9 cellular contexts compared by ENCODE assay signal in the genomic region with DNA sequence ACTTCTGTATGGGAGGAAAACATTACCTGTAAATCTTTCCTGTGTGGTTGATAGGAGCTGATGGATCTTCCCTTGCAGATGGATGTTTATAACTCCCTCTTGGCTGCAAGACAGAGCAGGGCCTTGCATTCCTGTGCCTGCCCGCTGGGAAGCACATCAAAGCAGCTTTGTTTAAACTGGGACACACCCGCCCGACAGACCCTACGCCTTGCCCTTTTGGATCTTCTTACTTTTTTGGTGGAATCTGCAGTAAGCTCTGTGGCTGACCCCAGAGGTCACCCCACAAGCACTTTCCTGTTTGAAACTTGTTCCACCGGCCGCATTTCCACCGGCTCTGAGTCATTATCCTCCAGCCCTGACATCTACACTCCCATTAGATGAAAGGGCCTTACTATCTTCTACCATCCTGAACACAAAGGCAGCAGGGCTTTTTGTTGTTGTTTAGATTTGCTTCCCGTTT.
DNase-seq lines count a peak whose midpoint lies in the region; ATAC-seq, FAIRE-seq and TF ChIP-seq lines count a peak whose summit lies in the region.
"Had no signal": no experiment of that assay in that cellular context is flagged by ENCODE, and none has a peak within 500 bp of the region (broad histone marks: within the 10 kb centered on the region; RNA-seq: fewer than 3 reads in every experiment).

No MANE protein-coding gene starts in this region.

- H3K79me2 ChIP-seq in astrocyte (ENCODE audit: insufficient read depth, low read length): no peaks in the 10 kb centered on the region

- peak; percentile 29 for FAIRE-seq in astrocyte (lab: Jason Lieb, UNC)

- H3K4me2 ChIP-seq in astrocyte (ENCODE audit: low read length): peak overlapping the region; percentile 46

- intact Hi-C loops in left lung (cut with DNase I): no loop called here
- intact Hi-C loops in transverse colon (cut with DNase I; ENCODE audit: low total_unique reads): no loop called here

- H3K9me3 ChIP-seq in astrocyte (ENCODE audit: insufficient read depth, low read depth, low read length): no peaks in the 10 kb centered on the region
- H3K9me3 ChIP-seq in left lung: no peaks in the 10 kb centered on the region
- H3K9me3 ChIP-seq in transverse colon: no peaks in the 10 kb centered on the region

- H3K27me3 ChIP-seq in astrocyte (ENCODE audit: insufficient read depth, low read length): no peaks in the 10 kb centered on the region
- H3K27me3 ChIP-seq in left lung: no peaks in the 10 kb centered on the region
- no peaks in the 10 kb centered on the region for H3K27me3 ChIP-seq in transverse colon

- ATAC-seq in left lung: peak; percentile 79
- no peak for ATAC-seq in HG03135 (IDR thresholded peaks at IDR 0.05; ENCODE audit: unreplicated experiment)
- ATAC-seq in GM18519 (IDR thresholded peaks at IDR 0.05; ENCODE audit: low FRiP score, unreplicated experiment): no peak

- no peaks in the 10 kb centered on the region for H3K36me3 Mint-ChIP-seq in astrocyte (ENCODE audit: low read depth, unreplicated experiment)

- H3K36me3 ChIP-seq in astrocyte (ENCODE audit: insufficient read depth, low read length) (no peaks in the 10 kb centered on the region), left lung (no peaks in the 10 kb centered on the region), transverse colon (no peaks in the 10 kb centered on the region)

- no peak overlapping the region for H3K9ac ChIP-seq in astrocyte (ENCODE audit: low read length)

- no peaks in the 10 kb centered on the region for H3K9me3 Mint-ChIP-seq in astrocyte (ENCODE audit: unreplicated experiment)

- H4K20me1 ChIP-seq in astrocyte (ENCODE audit: insufficient read depth, low read length): no peaks in the 10 kb centered on the region

- H2AFZ ChIP-seq in astrocyte (ENCODE audit: low read depth, low read length): peak overlapping the region; percentile 38

- WGBS in transverse colon (ENCODE audit: low coverage in 1 of 2), 2 donors: 30 to 37% methylated on average over 5 to 8 of the region's 8 CpGs

- H3K27ac ChIP-seq in astrocyte (ENCODE audit: low read depth, low read length): no peak overlapping the region
- H3K27ac ChIP-seq in left lung: no peak overlapping the region
- H3K27ac ChIP-seq in transverse colon: no peak overlapping the region
- H3K27ac ChIP-seq: SK-N-MC had no signal

- no peaks in the 10 kb centered on the region for H3K27me3 Mint-ChIP-seq in astrocyte (ENCODE audit: low read depth, unreplicated experiment)

- TF ChIP-seq CTCF in astrocyte (IDR thresholded peaks at IDR 0.05; ENCODE audit: insufficient read depth, low read depth, low read length) (no peak), left lung (IDR thresholded peaks at IDR 0.05) (no peak), transverse colon (IDR thresholded peaks at IDR 0.05) (no peak)

- peaks cover 33% of the 10 kb centered on the region for H3K4me1 Mint-ChIP-seq in astrocyte (ENCODE audit: low read depth, unreplicated experiment)

- no peak for TF ChIP-seq EP300 in transverse colon (IDR thresholded peaks at IDR 0.05; ENCODE audit: low read depth)

- no peak overlapping the region for H3K27ac Mint-ChIP-seq in astrocyte (ENCODE audit: unreplicated experiment)

- H3K4me3 Mint-ChIP-seq in astrocyte (ENCODE audit: unreplicated experiment): no peak overlapping the region

- in situ Hi-C loops in transverse colon (cut with MboI; ENCODE audit: low pct_ligation_motif_present in 1 of 4, low pct_unique_long_range_greater_than_20kb in 1 of 4, low sequenced_read_pairs in 3 of 4): no loop called here

- no peaks in the 10 kb centered on the region for H3K4me1 ChIP-seq in astrocyte (ENCODE audit: insufficient read depth, low read length)
- peaks cover 4 to 10% of the 10 kb centered on the region in 2 donors for H3K4me1 ChIP-seq in left lung
- peaks cover 0 to 11% (median 3%) of the 10 kb centered on the region in 4 donors for H3K4me1 ChIP-seq in transverse colon

- no peak overlapping the region for H3K4me3 ChIP-seq in astrocyte (ENCODE audit: insufficient read depth, low read depth, low read length)
- H3K4me3 ChIP-seq in left lung: no peak overlapping the region
- no peak overlapping the region for H3K4me3 ChIP-seq in transverse colon
- H3K4me3 ChIP-seq: SK-N-MC had no signal

- peak; percentile 25 for DNase-seq in AG08396 (ENCODE audit: low spot score)
- peak; percentile 84 for DNase-seq in MV-4-11 (lab: John Stamatoyannopoulos, UW)
- peak; percentile 77 for DNase-seq in astrocyte (ENCODE audit: low read depth)
- peak in 1 of 2 donors; percentile 36 for DNase-seq in left lung
- DNase-seq in transverse colon: peak; percentile 11
- no peak for DNase-seq in GF-D8 (lab: John Stamatoyannopoulos, UW)

- TF ChIP-seq POLR2A in transverse colon (IDR thresholded peaks at IDR 0.05): no peak
